ENCODE assay signal across 1 cellular context in the genomic region with DNA sequence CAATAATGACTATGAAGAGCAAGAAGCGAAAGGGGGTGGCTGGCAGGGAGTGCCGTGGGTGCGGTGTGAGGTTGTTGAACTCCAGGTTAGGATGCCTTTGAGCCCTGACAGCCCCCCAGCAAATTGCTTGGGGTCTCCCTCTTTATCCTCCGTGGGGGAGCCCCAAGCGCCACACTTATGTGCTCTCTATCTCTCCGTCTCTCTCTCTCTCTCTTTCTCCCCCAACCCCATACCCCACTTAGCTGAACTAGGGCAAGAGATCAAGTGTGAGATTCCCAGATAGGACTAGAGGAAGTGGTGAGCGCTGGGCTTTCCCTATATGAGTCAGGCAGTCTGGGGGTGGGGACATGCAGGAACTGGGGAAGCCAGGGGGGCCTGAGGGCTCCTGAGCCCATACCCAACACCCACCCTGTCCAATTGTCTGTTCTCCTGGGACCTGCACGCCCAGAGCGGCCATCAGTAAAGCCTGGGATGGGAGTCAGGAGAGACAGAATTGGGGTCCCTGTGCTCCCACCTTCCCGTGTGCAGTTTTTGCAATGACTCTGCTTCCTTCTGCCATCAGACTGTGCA.
TF ChIP-seq lines count a peak whose summit lies in the region.

No MANE protein-coding gene starts in this region.

TF ChIP-seq in endothelial cell of umbilical vein, 7 proteins besides CTCF, POLR2A, EP300 and RAD21:
- TF ChIP-seq GATA2 (IDR thresholded peaks at IDR 0.05; ENCODE audit: insufficient read depth, insufficient read length, low read depth, low read length) (peak; percentile 98), EZH2 (IDR thresholded peaks at IDR 0.05; ENCODE audit: borderline replicate concordance, low read depth, low read length, severe bottlenecking) (no peak), FOS (IDR thresholded peaks at IDR 0.05; ENCODE audit: borderline replicate concordance, insufficient read depth, low read length) (peak; percentile 80), MYC (IDR thresholded peaks at IDR 0.05; ENCODE audit: low read depth, low read length) (no peak), POLR2AphosphoS5 (IDR thresholded peaks at IDR 0.05; ENCODE audit: insufficient read depth, low read depth, low read length) (peak; percentile 74), JUN (IDR thresholded peaks at IDR 0.05; ENCODE audit: borderline replicate concordance, insufficient read depth, insufficient read length, low read depth) (peak; percentile 39)
- TF ChIP-seq, protein P1, sequence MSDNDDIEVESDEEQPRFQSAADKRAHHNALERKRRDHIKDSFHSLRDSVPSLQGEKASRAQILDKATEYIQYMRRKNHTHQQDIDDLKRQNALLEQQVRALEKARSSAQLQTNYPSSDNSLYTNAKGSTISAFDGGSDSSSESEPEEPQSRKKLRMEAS (IDR thresholded peaks at IDR 0.05; ENCODE audit: insufficient read depth, insufficient read length) = no peak
